6 cellular contexts compared by ENCODE assay signal in the genomic region with DNA sequence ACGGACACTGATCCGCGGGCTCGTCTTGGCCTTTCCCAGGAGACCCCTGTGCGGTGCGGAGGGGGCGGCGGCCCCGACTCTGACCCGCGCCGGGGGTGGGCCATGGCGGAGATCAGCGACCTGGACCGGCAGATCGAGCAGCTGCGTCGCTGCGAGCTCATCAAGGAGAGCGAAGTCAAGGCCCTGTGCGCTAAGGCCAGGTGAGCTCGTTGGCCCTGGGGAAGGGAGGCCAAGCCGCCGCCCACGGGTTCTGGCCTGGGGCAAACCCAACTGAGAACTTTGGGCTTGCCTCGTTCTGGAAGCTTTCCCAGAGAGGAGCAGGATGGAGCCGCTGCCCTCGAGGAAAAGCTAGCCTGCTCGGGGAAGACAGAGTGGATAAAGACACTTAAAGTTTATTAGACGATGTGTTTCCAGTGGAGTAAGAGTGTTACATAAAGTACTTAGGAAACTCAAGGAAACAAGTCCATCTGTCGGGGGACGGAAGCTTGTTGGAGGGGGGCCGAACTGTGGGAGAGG. TPM values are rescaled to one million over a fixed set of nuclear protein-coding genes. Genes with fewer than 3 reads are reported as not detected.
DNase-seq lines count a peak whose midpoint lies in the region; ATAC-seq, FAIRE-seq and TF ChIP-seq lines count a peak whose summit lies in the region.

No MANE protein-coding gene starts in this region.

- TF ChIP-seq RAD21 in A549 (conservative IDR thresholded peaks at IDR 0.05 in 1 of 2, IDR thresholded peaks at IDR 0.05 in 1 of 2) = no peak

- H3K27ac Mint-ChIP-seq in activated naive CD8-positive, alpha-beta T cell treated with anti-CD3 and anti-CD28 coated beads, Interleukin-2, amount 50 U/mL, for 24 hours = peak overlapping the region; percentile 95

- H3K9me3 ChIP-seq in A549 (no peaks in the 10 kb centered on the region), mucosa of stomach (ENCODE audit: control insufficient read depth, low read length) (no peaks in the 10 kb centered on the region)

- no peaks in the 10 kb centered on the region for H3K27me3 Mint-ChIP-seq in activated naive CD8-positive, alpha-beta T cell treated with anti-CD3 and anti-CD28 coated beads, Interleukin-2, amount 50 U/mL, for 24 hours

- H3K4me2 ChIP-seq in A549 = peak overlapping the region; percentile 96

- H3K9ac ChIP-seq in mucosa of stomach (ENCODE audit: low read length) = peak overlapping the region; percentile 89

- no peak for FAIRE-seq in A549 (lab: Jason Lieb, UNC)

- H3K4me1 ChIP-seq in A549 (peaks cover 21% of the 10 kb centered on the region), mucosa of stomach (ENCODE audit: control insufficient read depth, insufficient read depth, low read length) (peaks cover 33% of the 10 kb centered on the region)

- peaks cover 52% of the 10 kb centered on the region for H3K36me3 Mint-ChIP-seq in activated naive CD8-positive, alpha-beta T cell treated with anti-CD3 and anti-CD28 coated beads, Interleukin-2, amount 50 U/mL, for 24 hours (ENCODE audit: low read depth)

- no peak for TF ChIP-seq POLR2A in A549 (IDR thresholded peaks at IDR 0.05; ENCODE audit: low read length)

- peak overlapping the region; percentile 100 for H3K4me3 ChIP-seq in A549
- peak overlapping the region; percentile 62 for H3K4me3 ChIP-seq in mucosa of stomach (ENCODE audit: low read length)

- peak overlapping the region; percentile 93 for H3K4me3 Mint-ChIP-seq in activated naive CD8-positive, alpha-beta T cell treated with anti-CD3 and anti-CD28 coated beads, Interleukin-2, amount 50 U/mL, for 24 hours

- POLR2A ChIA-PET in A549 (lab: Yijun Ruan, JAX) = interaction anchor here (1.2 to 1.4 kb wide), 2 partner anchors 11 to 15 kb away, joined by 7 read pairs; partner anchors contain the start of genes ALDOA and TBX6

- peak overlapping the region; percentile 97 to 98 for H3K27ac ChIP-seq in A549

- no peaks in the 10 kb centered on the region for H3K27me3 ChIP-seq in mucosa of stomach (ENCODE audit: control insufficient read depth, insufficient read depth, low read length)

- no peaks in the 10 kb centered on the region for H3K9me3 Mint-ChIP-seq in activated naive CD8-positive, alpha-beta T cell treated with anti-CD3 and anti-CD28 coated beads, Interleukin-2, amount 50 U/mL, for 24 hours

- DNase-seq in A549 (ENCODE audit: low read depth in 1 of 2, low spot score in 1 of 2) = no peak
- no peak for DNase-seq in activated naive CD8-positive, alpha-beta T cell treated with anti-CD3 and anti-CD28 coated beads, Interleukin-2, amount 50 U/mL, for 24 hours
- DNase-seq in SKM-1 treated with dmso at 0.1 percent for 144 hours (lab: John Stamatoyannopoulos, UW; ENCODE audit: unreplicated experiment) = no peak
- DNase-seq in NCI-H1436 (lab: John Stamatoyannopoulos, UW) = no peak

- TF ChIP-seq EP300 in A549 (IDR thresholded peaks at IDR 0.05) = no peak

- no peak for TF ChIP-seq CTCF in A549 (IDR thresholded peaks at IDR 0.05)

- 3% methylated on average over 19 of the region's 33 CpGs for WGBS in A549 (ENCODE audit: missing lambda C conversion rate)

- H3K36me3 ChIP-seq in mucosa of stomach (ENCODE audit: control insufficient read depth, insufficient read depth, low read length) = peaks cover 17% of the 10 kb centered on the region

- ATAC-seq in A549 (peak; percentile 10 to 35; a peak in 4 of 6 replicates), HG02571 (IDR thresholded peaks at IDR 0.05; ENCODE audit: unreplicated experiment) (peak; percentile 11)
- no peak for ATAC-seq in activated naive CD8-positive, alpha-beta T cell treated with anti-CD3 and anti-CD28 coated beads, Interleukin-2, amount 50 U/mL, for 24 hours

- peaks cover 32% of the 10 kb centered on the region for H3K4me1 Mint-ChIP-seq in activated naive CD8-positive, alpha-beta T cell treated with anti-CD3 and anti-CD28 coated beads, Interleukin-2, amount 50 U/mL, for 24 hours

- CTCF ChIA-PET in A549 (lab: Yijun Ruan, JAX) = interaction anchor here (0.9 to 10.3 kb wide), 5 partner anchors 10 to 44 kb away, joined by 3 to 143 read pairs (median 5); partner anchors contain the start of genes ALDOA and TBX6

TF ChIP-seq in A549, 52 proteins besides CTCF, POLR2A, EP300 and RAD21:
- no peak for TF ChIP-seq HMGXB4 (CRISPR knock-in tag; IDR thresholded peaks at IDR 0.05; ENCODE audit: borderline replicate concordance)
- no peak for TF ChIP-seq NR3C1 (IDR thresholded peaks at IDR 0.05)
- TF ChIP-seq ZFP36 (IDR thresholded peaks at IDR 0.05; ENCODE audit: borderline replicate concordance, partially characterized antibody) = no peak
- TF ChIP-seq FOSL2 (IDR thresholded peaks at IDR 0.05) = no peak
- no peak for TF ChIP-seq FOSL2 (CRISPR knock-in tag; IDR thresholded peaks at IDR 0.05)
- no peak for TF ChIP-seq ZNF302 (CRISPR knock-in tag; IDR thresholded peaks at IDR 0.05)
- no peak for TF ChIP-seq HEYL (CRISPR knock-in tag; IDR thresholded peaks at IDR 0.05)
- TF ChIP-seq CEBPB (IDR thresholded peaks at IDR 0.05) = no peak
- TF ChIP-seq RARB (CRISPR knock-in tag; IDR thresholded peaks at IDR 0.05) = no peak
- TF ChIP-seq HOXB5 (CRISPR knock-in tag; IDR thresholded peaks at IDR 0.05) = no peak

RNA-seq across cellular contexts. Expression of gene PPP4C, which starts 0.5 kb away (rescaled TPM):
- polyA plus RNA-seq in A549 (2011; rRNA removed) (102 and 117 TPM in 2 replicates), A549 (2017; fragmentation: RNase III; extraction: RNeasy Plus Mini Kit Qiagen cat#74134 plus additional on column Dnase treatment) (107 to 117 TPM (median 115 TPM) in 3 replicates)
- 237 and 266 TPM in 2 replicates for polyA plus RNA-seq in A549 (2012; cell fraction: cytosol; rRNA removed)
- 236 and 260 TPM in 2 replicates for polyA plus RNA-seq in A549 (2012; cell fraction: nucleus; rRNA removed)
- 326 and 415 TPM in 2 replicates for polyA minus RNA-seq in A549 (2011; rRNA and poly(A)+ RNA removed)

RNA-seq across cellular contexts. Expression of gene ALDOA, which starts 10.8 kb away (rescaled TPM):
- polyA plus RNA-seq in A549 (2011; rRNA removed) (741 and 761 TPM in 2 replicates), A549 (2017; fragmentation: RNase III; extraction: RNeasy Plus Mini Kit Qiagen cat#74134 plus additional on column Dnase treatment) (1,254 to 1,331 TPM (median 1,286 TPM) in 3 replicates)
- 1,311 and 1,575 TPM in 2 replicates for polyA plus RNA-seq in A549 (2012; cell fraction: cytosol; rRNA removed)
- polyA plus RNA-seq in A549 (2012; cell fraction: nucleus; rRNA removed) = 1,948 and 2,569 TPM in 2 replicates
- polyA minus RNA-seq in A549 (2011; rRNA and poly(A)+ RNA removed) = 1,184 and 1,372 TPM in 2 replicates

RNA-seq across cellular contexts. Expression of gene TBX6, which starts 15.4 kb away (rescaled TPM):
- polyA plus RNA-seq in A549 (2011; rRNA removed) (0.11 and 0.14 TPM in 2 replicates), A549 (2017; fragmentation: RNase III; extraction: RNeasy Plus Mini Kit Qiagen cat#74134 plus additional on column Dnase treatment) (0.26 to 0.63 TPM (median 0.62 TPM) in 3 replicates)
- polyA plus RNA-seq in A549 (2012; cell fraction: cytosol; rRNA removed) = 0.12 and 0.17 TPM in 2 replicates
- 0.39 and 0.49 TPM in 2 replicates for polyA plus RNA-seq in A549 (2012; cell fraction: nucleus; rRNA removed)
- 0.44 TPM in 1 of 2 replicates, not detected in the other for polyA minus RNA-seq in A549 (2011; rRNA and poly(A)+ RNA removed)

RNA-seq across cellular contexts. Expression of gene YPEL3, which starts 19.7 kb away (rescaled TPM):
- polyA plus RNA-seq in A549 (2011; rRNA removed) = 4.5 and 5.5 TPM in 2 replicates
- polyA plus RNA-seq in A549 (2012; cell fraction: cytosol; rRNA removed) = 7.5 and 11.3 TPM in 2 replicates
- polyA plus RNA-seq in A549 (2012; cell fraction: nucleus; rRNA removed) = 16.3 and 19.4 TPM in 2 replicates
- polyA plus RNA-seq in A549 (2017; fragmentation: RNase III; extraction: RNeasy Plus Mini Kit Qiagen cat#74134 plus additional on column Dnase treatment) = 6.1 to 8.3 TPM (median 8.1 TPM) in 3 replicates
- 1.8 and 2.0 TPM in 2 replicates for polyA minus RNA-seq in A549 (2011; rRNA and poly(A)+ RNA removed)

RNA-seq across cellular contexts. Expression of gene GDPD3, which starts 37.0 kb away (rescaled TPM):
- 0.58 and 1.1 TPM in 2 replicates for polyA plus RNA-seq in A549 (2011; rRNA removed)
- 1.0 and 1.3 TPM in 2 replicates for polyA plus RNA-seq in A549 (2012; cell fraction: cytosol; rRNA removed)
- polyA plus RNA-seq in A549 (2012; cell fraction: nucleus; rRNA removed) = 4.2 and 5.1 TPM in 2 replicates
- polyA plus RNA-seq in A549 (2017; fragmentation: RNase III; extraction: RNeasy Plus Mini Kit Qiagen cat#74134 plus additional on column Dnase treatment) = 1.3 to 2.4 TPM (median 1.8 TPM) in 3 replicates
- not detected in 2 replicates for polyA minus RNA-seq in A549 (2011; rRNA and poly(A)+ RNA removed)
